ENCODE assay signal across 2 cellular contexts in the genomic region with DNA sequence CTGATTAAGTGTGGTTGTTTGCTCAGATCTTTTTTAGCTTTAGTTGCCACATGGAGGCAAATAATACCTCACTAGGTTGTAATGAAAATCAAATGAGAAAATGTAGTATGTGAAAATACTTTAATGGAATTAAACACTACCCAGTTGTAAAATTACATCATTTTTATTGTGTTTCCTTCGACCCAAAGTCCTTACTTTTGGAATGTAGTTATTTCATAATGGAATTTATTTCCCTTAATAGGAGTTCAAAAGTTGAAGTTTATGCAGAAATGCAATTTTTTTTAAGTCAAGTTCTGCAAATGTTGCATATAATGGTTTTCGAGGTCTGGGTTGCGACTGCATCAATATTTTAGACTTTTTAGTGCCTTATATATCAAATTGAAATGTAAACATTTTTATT.
A peak's percentile ranks its signal among the peaks of the same experiment; 100 is the strongest.
TF ChIP-seq lines count a peak whose summit lies in the region.

No MANE protein-coding gene starts in this region.

TF ChIP-seq in A549, 52 proteins besides CTCF, POLR2A, EP300 and RAD21:
- TF ChIP-seq, protein P1, sequence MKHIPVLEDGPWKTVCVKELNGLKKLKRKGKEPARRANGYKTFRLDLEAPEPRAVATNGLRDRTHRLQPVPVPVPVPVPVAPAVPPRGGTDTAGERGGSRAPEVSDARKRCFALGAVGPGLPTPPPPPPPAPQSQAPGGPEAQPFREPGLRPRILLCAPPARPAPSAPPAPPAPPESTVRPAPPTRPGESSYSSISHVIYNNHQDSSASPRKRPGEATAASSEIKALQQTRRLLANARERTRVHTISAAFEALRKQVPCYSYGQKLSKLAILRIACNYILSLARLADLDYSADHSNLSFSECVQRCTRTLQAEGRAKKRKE (CRISPR knock-in tag; IDR thresholded peaks at IDR 0.05; ENCODE audit: low read depth): no peak
- TF ChIP-seq JUN (IDR thresholded peaks at IDR 0.05): 0 out of 5 replicates have a peak, but pooled peaks of 1 of the 2 experiments have one; percentile 4

TF ChIP-seq in GM12878, 131 proteins besides CTCF, POLR2A, EP300 and RAD21:
- no peak for TF ChIP-seq SKIL (IDR thresholded peaks at IDR 0.05; ENCODE audit: low read depth, poor library complexity, severe bottlenecking)
- TF ChIP-seq YY1 (IDR thresholded peaks at IDR 0.05; ENCODE audit: low read depth, low read length): no peak
- TF ChIP-seq PRDM15 (CRISPR knock-in tag; IDR thresholded peaks at IDR 0.05): no peak
- no peak for TF ChIP-seq SIX5 (IDR thresholded peaks at IDR 0.05; ENCODE audit: low read depth, low read length, severe bottlenecking)
- no peak for TF ChIP-seq TBL1XR1 (IDR thresholded peaks at IDR 0.05; ENCODE audit: low read depth, low read length)
- TF ChIP-seq RUNX3 (IDR thresholded peaks at IDR 0.05; ENCODE audit: low read length): no peak
- TF ChIP-seq ZZZ3 (IDR thresholded peaks at IDR 0.05; ENCODE audit: control insufficient read depth, insufficient read length, low read depth): no peak
- no peak for TF ChIP-seq EED (IDR thresholded peaks at IDR 0.05; ENCODE audit: low read depth)
- no peak for TF ChIP-seq KLF5 (IDR thresholded peaks at IDR 0.05; ENCODE audit: partially characterized antibody)
- no peak for TF ChIP-seq ZSCAN29 (IDR thresholded peaks at IDR 0.05)
- TF ChIP-seq PBX3 (IDR thresholded peaks at IDR 0.05; ENCODE audit: insufficient replicate concordance, low read depth, low read length): no peak
- TF ChIP-seq RAD51 (IDR thresholded peaks at IDR 0.05): no peak
TF ChIP-seq in GM12878: peak in this region for 0.
